Comparison of ENCODE assay signal across 1 cellular context in genomic region chr11:65225284-65226102, GRCh38.
TF ChIP-seq lines count a peak whose summit lies in the region.

No MANE protein-coding gene starts in this region.

TF ChIP-seq in GM12878, 131 proteins besides CTCF, POLR2A, EP300 and RAD21:
- peak; percentile 53; the same call in 1 of the 2 replicates for TF ChIP-seq EED (IDR thresholded peaks at IDR 0.05; ENCODE audit: low read depth)
- TF ChIP-seq IKZF2 (IDR thresholded peaks at IDR 0.05): peak; percentile 49 to 59; a peak in 3 of 4 replicates
- peak; percentile 76; the same call in 1 of the 2 replicates for TF ChIP-seq SPI1 (IDR thresholded peaks at IDR 0.05; ENCODE audit: borderline replicate concordance, insufficient read depth, low read depth, low read length)
- peak; percentile 78 for TF ChIP-seq IKZF1 (conservative IDR thresholded peaks at IDR 0.05)
- TF ChIP-seq ATF2 (IDR thresholded peaks at IDR 0.05; ENCODE audit: low read length): no peak
- peak in 1 of 2 experiments; percentile 28; a peak in 1 of 4 replicates for TF ChIP-seq BHLHE40 (IDR thresholded peaks at IDR 0.05; ENCODE audit: borderline replicate concordance in 1 of 2, low read depth in 2 of 2, low read length in 1 of 2)
- 0 out of 2 replicates have a peak, but pooled peaks have one; percentile 33 for TF ChIP-seq CBFB (IDR thresholded peaks at IDR 0.05; ENCODE audit: low read depth)
- TF ChIP-seq MTA3 (IDR thresholded peaks at IDR 0.05; ENCODE audit: borderline replicate concordance, low read length): no peak
- TF ChIP-seq TBL1XR1 (IDR thresholded peaks at IDR 0.05; ENCODE audit: low read depth, low read length): no peak
- TF ChIP-seq MTA2 (IDR thresholded peaks at IDR 0.05; ENCODE audit: low read depth): peak; percentile 26; the same call in 1 of the 2 replicates
- peak; percentile 67 for TF ChIP-seq RUNX3 (IDR thresholded peaks at IDR 0.05; ENCODE audit: low read length)
- TF ChIP-seq RELB (IDR thresholded peaks at IDR 0.05; ENCODE audit: low read depth): peak; percentile 25; the same call in 1 of the 2 replicates
- TF ChIP-seq SMC3 (IDR thresholded peaks at IDR 0.05; ENCODE audit: borderline replicate concordance, low read length): peak; percentile 44
- peak; percentile 27; the same call in 1 of the 2 replicates for TF ChIP-seq NR2F1 (conservative IDR thresholded peaks at IDR 0.05)
- no peak for TF ChIP-seq JUNB (IDR thresholded peaks at IDR 0.05)
- 0 out of 2 replicates have a peak, but pooled peaks have one; percentile 34 for TF ChIP-seq GATAD2B (conservative IDR thresholded peaks at IDR 0.05; ENCODE audit: low read depth)
- 0 out of 2 replicates have a peak, but pooled peaks have one; percentile 11 for TF ChIP-seq SMARCA5 (IDR thresholded peaks at IDR 0.05)
TF ChIP-seq in GM12878: peak in this region for 13.
